7 cellular contexts compared by ENCODE assay signal in the genomic region with DNA sequence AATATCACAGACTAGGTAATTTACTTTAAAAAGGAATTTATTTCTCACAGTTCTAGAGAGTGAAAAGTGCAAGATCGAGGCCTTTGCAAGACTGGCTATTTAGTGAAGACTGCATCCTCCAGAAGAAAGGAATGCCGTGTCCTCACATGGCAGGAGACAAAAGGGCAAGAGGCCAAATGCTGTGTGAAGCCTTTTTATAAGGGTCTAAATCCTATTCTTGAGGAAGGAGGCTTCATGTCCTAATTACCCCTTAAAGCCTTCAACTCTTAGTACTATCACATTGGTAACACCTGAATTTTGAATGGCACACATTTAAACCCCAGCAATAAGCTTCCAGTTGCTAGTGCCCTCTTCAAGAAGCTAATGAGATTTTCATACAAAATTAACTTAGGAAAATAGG.
"Had no signal": no experiment of that assay in that cellular context is flagged by ENCODE, and none has a peak within 500 bp of the region (broad histone marks: within the 10 kb centered on the region; RNA-seq: fewer than 3 reads in every experiment).

No MANE protein-coding gene starts in this region.

- H3K9me3 ChIP-seq: HAP-1 had no signal

- ATAC-seq: HCT116 had no signal

- H3K27ac ChIP-seq: GM23248 had no signal

- H3K4me3 ChIP-seq: GM23248, HAP-1 had no signal

- H2AFZ ChIP-seq: GM23248 had no signal

- H3K27ac Mint-ChIP-seq: HFFc6 had no signal

- H3K9ac ChIP-seq: GM23248 had no signal

- H3K4me3 Mint-ChIP-seq: HFFc6 had no signal

- H3K36me3 ChIP-seq: HAP-1 had no signal

- DNase-seq: GM23248, GOT3, H7, HFFc6, IMR-90 had no signal
